12 cellular contexts compared by ENCODE assay signal in the genomic region with DNA sequence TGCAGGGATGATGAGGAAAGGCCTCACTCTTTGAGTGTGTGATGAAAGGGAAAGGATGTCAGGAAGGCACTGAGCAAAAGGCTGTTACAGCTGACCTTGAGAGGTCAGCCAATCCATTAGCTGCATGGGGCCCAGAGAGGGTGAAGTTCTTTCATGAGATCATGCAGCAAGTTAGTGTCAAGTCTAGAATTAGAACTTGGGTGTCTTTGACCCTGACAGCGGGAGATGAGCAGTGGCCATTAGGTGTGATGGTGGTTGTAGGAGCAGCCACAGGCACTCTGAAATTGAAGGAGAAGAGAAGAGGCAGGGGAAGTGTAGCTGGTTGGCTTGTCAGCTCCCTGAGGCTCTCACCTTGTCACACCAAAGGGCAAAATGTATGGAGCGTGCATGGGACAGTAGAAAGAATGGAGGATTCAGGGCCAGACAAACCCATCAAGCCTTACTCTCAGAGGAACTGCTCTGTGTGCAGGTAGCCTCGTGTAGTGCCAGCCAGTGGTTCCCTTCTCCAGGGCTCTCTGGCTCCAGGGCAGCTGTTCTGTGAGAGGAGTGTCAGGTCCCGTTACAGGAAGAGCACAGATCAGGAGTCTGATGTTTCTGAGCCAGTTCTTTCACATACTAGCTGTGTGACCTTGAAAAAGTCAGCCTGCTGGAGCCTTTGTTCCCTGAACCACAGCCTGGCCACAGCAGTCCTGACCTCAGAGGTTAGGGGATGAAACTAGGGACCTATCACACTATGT. TPM values are rescaled to one million over a fixed set of nuclear protein-coding genes. Genes with fewer than 3 reads are reported as not detected.
DNase-seq lines count a peak whose midpoint lies in the region; ATAC-seq, FAIRE-seq and TF ChIP-seq lines count a peak whose summit lies in the region.
"Had no signal": no experiment of that assay in that cellular context is flagged by ENCODE, and none has a peak within 500 bp of the region (broad histone marks: within the 10 kb centered on the region; RNA-seq: fewer than 3 reads in every experiment).

No MANE protein-coding gene starts in this region.

- H3K4me2 ChIP-seq in K562 (ENCODE audit: insufficient read depth, low read length) = no peak overlapping the region
- H3K4me2 ChIP-seq in mesenchymal stem cell (ENCODE audit: low read length, poor library complexity, severe bottlenecking) = no peak overlapping the region

- H3K36me3 ChIP-seq in K562 (ENCODE audit: control insufficient read depth, insufficient read depth, low read length) (no peaks in the 10 kb centered on the region), mesenchymal stem cell (ENCODE audit: control insufficient read depth in 1 of 2, insufficient read depth in 2 of 2, low read depth in 1 of 2, low read length in 2 of 2) (peaks cover 0 to 47% of the 10 kb centered on the region in 2 experiments)
- H3K36me3 ChIP-seq: lower lobe of right lung had no signal

- H3K14ac ChIP-seq in mesenchymal stem cell (ENCODE audit: low read length in 2 of 2) = peak overlapping the region in 1 of 2 experiments; percentile 36

- peak overlapping the region; percentile 67 for H4K91ac ChIP-seq in mesenchymal stem cell (ENCODE audit: low read length)

- no peaks in the 10 kb centered on the region for H3K27me3 Mint-ChIP-seq in natural killer cell treated with Interleukin-12 subunit alpha and Interleukin-12 subunit beta and Interleukin-15 and Interleukin-18, amount 100 ng/mL, for 72 hours
- no peaks in the 10 kb centered on the region for H3K27me3 Mint-ChIP-seq in natural killer cell (ENCODE audit: low read depth in 2 of 2)

- no peaks in the 10 kb centered on the region for H3K36me3 Mint-ChIP-seq in natural killer cell treated with Interleukin-12 subunit alpha and Interleukin-12 subunit beta and Interleukin-15 and Interleukin-18, amount 100 ng/mL, for 72 hours
- no peaks in the 10 kb centered on the region for H3K36me3 Mint-ChIP-seq in natural killer cell

- 74% methylated on average over 4 of the region's 4 CpGs for WGBS in K562 (ENCODE audit: insufficient coverage, low coverage, missing lambda C conversion rate)
- 94% methylated on average over 4 of the region's 4 CpGs for WGBS in mesenchymal stem cell

- H3K4me1 Mint-ChIP-seq in natural killer cell treated with Interleukin-12 subunit alpha and Interleukin-12 subunit beta and Interleukin-15 and Interleukin-18, amount 100 ng/mL, for 72 hours (ENCODE audit: low read depth in 2 of 2) = peaks cover 63 to 79% of the 10 kb centered on the region in 2 donors
- H3K4me1 Mint-ChIP-seq in natural killer cell = peaks cover 64 to 66% of the 10 kb centered on the region in 2 donors

- peak overlapping the region in 1 of 2 experiments; percentile 3 for H3K4ac ChIP-seq in mesenchymal stem cell (ENCODE audit: low read depth in 1 of 2, low read length in 2 of 2)

- H3K9me3 ChIP-seq in K562 (replicated peaks; ENCODE audit: control insufficient read depth, insufficient read depth, low read depth, low read length) = no peaks in the 10 kb centered on the region
- H3K9me3 ChIP-seq in mesenchymal stem cell (ENCODE audit: control insufficient read depth, low read length) = no peaks in the 10 kb centered on the region
- H3K9me3 ChIP-seq: lower lobe of right lung had no signal

- no peak overlapping the region for H2BK12ac ChIP-seq in mesenchymal stem cell (ENCODE audit: low read length in 2 of 2)

- H3K27ac ChIP-seq in K562 (ENCODE audit: extremely low read depth, low read depth, low read length) = no peak overlapping the region
- H3K27ac ChIP-seq in mesenchymal stem cell (ENCODE audit: low read length, poor library complexity, severe bottlenecking) = no peak overlapping the region
- H3K27ac ChIP-seq: lower lobe of right lung had no signal

- H3K23ac ChIP-seq in mesenchymal stem cell (ENCODE audit: low read length in 2 of 2) = peak overlapping the region in 1 of 2 experiments; percentile 32

- no peak for ATAC-seq in natural killer cell treated with Interleukin-12 subunit alpha and Interleukin-12 subunit beta and Interleukin-15 and Interleukin-18, amount 100 ng/mL, for 72 hours
- no peak for ATAC-seq in natural killer cell
- peak; percentile 51 for ATAC-seq in K562
- ATAC-seq: HCT116 had no signal

- peaks cover 36% of the 10 kb centered on the region for H4K20me1 ChIP-seq in K562 (replicated peaks; ENCODE audit: control insufficient read depth, insufficient read depth, low read length)

- in situ Hi-C loops in K562 (cut with MboI) = no loop called here

- no peak for TF ChIP-seq EP300 in K562 (IDR thresholded peaks at IDR 0.05; ENCODE audit: low read length)

- H3K4me3 ChIP-seq in K562 (no peak overlapping the region), mesenchymal stem cell (ENCODE audit: insufficient read depth in 1 of 2, low read depth in 1 of 2, low read length in 2 of 2) (no peak overlapping the region)
- H3K4me3 ChIP-seq: lower lobe of right lung had no signal

- no peak for TF ChIP-seq RAD21 in K562 (CRISPR knock-in tag; conservative IDR thresholded peaks at IDR 0.05 in 1 of 2, IDR thresholded peaks at IDR 0.05 in 1 of 2)

- no peak overlapping the region for H2AK5ac ChIP-seq in mesenchymal stem cell (ENCODE audit: low read length, severe bottlenecking)

- peak overlapping the region; percentile 31 for H4K8ac ChIP-seq in mesenchymal stem cell (ENCODE audit: low read length)

- TF ChIP-seq POLR2A in K562 (conservative IDR thresholded peaks at IDR 0.05) = no peak

- no peak overlapping the region for H2BK120ac ChIP-seq in mesenchymal stem cell (ENCODE audit: low read depth, low read length)

- intact Hi-C loops in natural killer cell (cut with micrococcal nuclease) = no loop called here
- intact Hi-C loops in K562 (cut with micrococcal nuclease) = no loop called here

- H3K79me2 ChIP-seq in K562 (ENCODE audit: control insufficient read depth, insufficient read depth, low read length) = peaks cover 78% of the 10 kb centered on the region

- POLR2A ChIA-PET in K562 (lab: Yijun Ruan, JAX) = interaction anchor here (0.6 to 1.5 kb wide), 3 partner anchors 14 to 33 kb away, joined by 3 to 4 read pairs (median 3); no protein-coding TSS in a partner anchor

- no peak overlapping the region for H2BK5ac ChIP-seq in mesenchymal stem cell (ENCODE audit: low read depth, low read length, poor library complexity, severe bottlenecking)

- peaks cover 6% of the 10 kb centered on the region for H3K9me1 ChIP-seq in K562 (ENCODE audit: control insufficient read depth, insufficient read depth, low read length)

- H2AFZ ChIP-seq in K562 (ENCODE audit: low read depth, low read length) (no peak overlapping the region), mesenchymal stem cell (ENCODE audit: low read depth, low read length) (no peak overlapping the region)

- H3K18ac ChIP-seq in mesenchymal stem cell (ENCODE audit: low read depth in 1 of 2, low read length in 2 of 2) = peak overlapping the region; percentile 12 to 80

- H3K9me3 Mint-ChIP-seq in natural killer cell treated with Interleukin-12 subunit alpha and Interleukin-12 subunit beta and Interleukin-15 and Interleukin-18, amount 100 ng/mL, for 72 hours = no peaks in the 10 kb centered on the region
- H3K9me3 Mint-ChIP-seq in natural killer cell = no peaks in the 10 kb centered on the region

- H3K9ac ChIP-seq in K562 (ENCODE audit: insufficient read depth in 1 of 2, low read depth in 2 of 2, low read length in 2 of 2) (peak overlapping the region in 1 of 2 experiments; percentile 1; a peak in 1 of 4 replicates), mesenchymal stem cell (ENCODE audit: low read length) (no peak overlapping the region)

- DNase-seq in natural killer cell treated with Interleukin-12 subunit alpha and Interleukin-12 subunit beta and Interleukin-15 and Interleukin-18, amount 100 ng/mL, for 72 hours (ENCODE audit: low spot score) = no peak
- DNase-seq in natural killer cell (no peak), K562 (ENCODE audit: extremely low read depth in 1 of 4, low spot score in 3 of 4) (no peak), mesenchymal stem cell (no peak), T-helper 2 cell (no peak), pons (ENCODE audit: low spot score) (no peak), OCI-M1 (lab: John Stamatoyannopoulos, UW) (no peak), SK-N-DZ (ENCODE audit: low spot score) (no peak)
- DNase-seq: activated CD8-positive, alpha-beta memory T cell treated with anti-CD3 and anti-CD28 coated beads for 24 hours; lower lobe of right lung had no signal

- H3K4me1 ChIP-seq in K562 (replicated peaks in 1 of 2; ENCODE audit: control insufficient read depth in 2 of 2, insufficient read depth in 2 of 2, low read length in 2 of 2) (peaks cover 0 to 6% of the 10 kb centered on the region in 2 experiments; a peak in 3 of 5 replicates), mesenchymal stem cell (ENCODE audit: control insufficient read depth, insufficient read depth, low read depth, low read length) (peaks cover 16% of the 10 kb centered on the region)

- CTCF ChIA-PET in K562 (lab: Yijun Ruan, JAX; ENCODE audit: low intra/inter-chr PET ratio) = no interaction called here

- TF ChIP-seq CTCF in natural killer cell (IDR thresholded peaks at IDR 0.05) (no peak), K562 (IDR thresholded peaks at IDR 0.05 in 2 of 3, conservative IDR thresholded peaks at IDR 0.05 in 1 of 3; ENCODE audit: insufficient read depth in 2 of 3, low read depth in 1 of 3, low read length in 3 of 3) (no peak)

- H3K4me3 Mint-ChIP-seq in natural killer cell treated with Interleukin-12 subunit alpha and Interleukin-12 subunit beta and Interleukin-15 and Interleukin-18, amount 100 ng/mL, for 72 hours = peak overlapping the region; percentile 33
- H3K4me3 Mint-ChIP-seq in natural killer cell = no peak overlapping the region

- peak overlapping the region in 1 of 2 donors; percentile 71 for H3K27ac Mint-ChIP-seq in natural killer cell treated with Interleukin-12 subunit alpha and Interleukin-12 subunit beta and Interleukin-15 and Interleukin-18, amount 100 ng/mL, for 72 hours
- H3K27ac Mint-ChIP-seq in natural killer cell = peak overlapping the region in 1 of 2 donors; percentile 2

- BruUV-seq in K562 (replicated peaks; lab: Mats Ljungman, UMichigan) = no TSS peak

- no peak for FAIRE-seq in K562 (lab: Jason Lieb, UNC)
- FAIRE-seq: GM19239 had no signal

- H3K79me1 ChIP-seq in mesenchymal stem cell (replicated peaks; ENCODE audit: low read length, poor library complexity, severe bottlenecking) = no peaks in the 10 kb centered on the region

- no peak overlapping the region for H2BK15ac ChIP-seq in mesenchymal stem cell (ENCODE audit: low read depth, poor library complexity, severe bottlenecking)

- H3K27me3 ChIP-seq in K562 (ENCODE audit: control insufficient read depth in 2 of 2, insufficient read depth in 2 of 2, low read length in 2 of 2) = no peaks in the 10 kb centered on the region
- H3K27me3 ChIP-seq in mesenchymal stem cell (ENCODE audit: control insufficient read depth in 1 of 2, insufficient read depth in 1 of 2, low read length in 2 of 2) = no peaks in the 10 kb centered on the region

RNA-seq across cellular contexts. Expression of a gene that starts 35.9 kb away (rescaled TPM):
- total RNA-seq in natural killer cell treated with Interleukin-12 subunit alpha and Interleukin-12 subunit beta and Interleukin-15 and Interleukin-18, amount 100 ng/mL, for 72 hours = 10 to 100 TPM; 69.1 to 71.5 TPM
- total RNA-seq in natural killer cell (10 to 100 TPM; 60.2 to 80.3 (median 66.5) TPM), K562 (2014; rRNA removed) (48.8 and 50.2 TPM in 2 replicates), K562 (2014; rRNA removed; fragmentation: Illumina TruSeq; extraction: Trizol) (45.7 and 49.1 TPM in 2 replicates), K562 (2015; rRNA removed; fragmentation: Illumina TruSeq; extraction: Trizol) (51.4 and 58.4 TPM in 2 replicates), K562 (2021) (64.1 and 72.8 TPM in 2 replicates)
- total RNA-seq in K562 (2011; cell fraction: chromatin; rRNA removed; ENCODE audit: low replicate concordance) = 111 and 172 TPM in 2 replicates
- 52.4 and 63.6 TPM in 2 replicates for total RNA-seq in K562 (2011; cell fraction: nucleolus; rRNA removed)
- 100 and 133 TPM in 2 replicates for total RNA-seq in K562 (2011; cell fraction: nucleoplasm; rRNA removed)
- polyA plus RNA-seq in K562 (2011; rRNA removed) (42.4 and 51.4 TPM in 2 replicates), K562 (2014; fragmentation: Illumina TruSeq; extraction: Trizol) (68.8 and 76.4 TPM in 2 replicates), K562 (2014; fragmentation: Nextera tagmentation; extraction: Ambion mirVana) (1 to 10 TPM; 7.6 to 7.8 TPM), K562 (2014; rRNA removed) (44.5 and 50.6 TPM in 2 replicates)
- 26.1 and 28.9 TPM in 2 replicates for polyA plus RNA-seq in K562 (2011; cell fraction: cytosol; rRNA removed)
- polyA plus RNA-seq in K562 (2011; cell fraction: nucleus; rRNA removed) = 96.3 and 105 TPM in 2 replicates
- polyA plus RNA-seq in K562 (2012) = 42.4 and 73.8 TPM in 2 replicates
- 93.2 and 93.9 TPM in 2 replicates for polyA minus RNA-seq in K562 (2011; rRNA and poly(A)+ RNA removed)
- 37.0 and 44.3 TPM in 2 replicates for polyA minus RNA-seq in K562 (2011; cell fraction: cytosol; rRNA and poly(A)+ RNA removed)
- 83.3 and 132 TPM in 2 replicates for polyA minus RNA-seq in K562 (2011; cell fraction: nucleus; rRNA and poly(A)+ RNA removed)
- polyA plus RNA-seq in mesenchymal stem cell (2013, experiment 1 of 2) = 135 TPM
- polyA plus RNA-seq in mesenchymal stem cell (2013, experiment 2 of 2) = 130 TPM
- 48.1 and 53.7 TPM in 2 replicates for polyA plus RNA-seq in SK-N-DZ (2014; cell fraction: cytosol; rRNA removed)
- polyA plus RNA-seq in SK-N-DZ (2014; cell fraction: nucleus; rRNA removed) = 111 and 181 TPM in 2 replicates
